10 cellular contexts compared by ENCODE assay signal in genomic region chr1:150573648-150574071, GRCh38. TPM values are rescaled to one million over a fixed set of nuclear protein-coding genes. Genes with fewer than 3 reads are reported as not detected.
DNase-seq lines count a peak whose midpoint lies in the region; ATAC-seq and TF ChIP-seq lines count a peak whose summit lies in the region.
"Not testable (repeated sequence)": the region's sequence is repeated elsewhere in the genome, so short reads cannot be mapped to it uniquely, and the experiment has no call there.
"Had no signal": no experiment of that assay in that cellular context is flagged by ENCODE, and none has a peak within 500 bp of the region (broad histone marks: within the 10 kb centered on the region; RNA-seq: fewer than 3 reads in every experiment).

No MANE protein-coding gene starts in this region.

- 95 to 97% methylated on average over 9 to 12 of the region's 13 CpGs for whole genome bisulfite sequencing in mesodermal cell (ENCODE audit: insufficient coverage in 2 of 2), 2 experiments
- 64 to 86% methylated on average over 12 to 13 of the region's 13 CpGs for WGBS in upper lobe of left lung, 2 donors

- peak overlapping the region; percentile 41 for H3K4me2 ChIP-seq in skeletal muscle satellite cell (ENCODE audit: low read length)

- H3K4me1 ChIP-seq in mesodermal cell (ENCODE audit: control insufficient read depth, insufficient read depth, low read length, poor library complexity, severe bottlenecking), result peaks cover 33% of the 10 kb centered on the region
- peaks cover 44% of the 10 kb centered on the region for H3K4me1 ChIP-seq in skeletal muscle satellite cell (ENCODE audit: control insufficient read depth, insufficient read depth, low read length)
- peaks cover 65 to 74% (median 71%) of the 10 kb centered on the region in 4 donors for H3K4me1 ChIP-seq in upper lobe of left lung

- peak overlapping the region; percentile 99 for H3K27ac ChIP-seq in brain microvascular endothelial cell
- peak overlapping the region; percentile 54 for H3K27ac ChIP-seq in mesodermal cell (ENCODE audit: low read depth, low read length, severe bottlenecking)
- peak overlapping the region; percentile 98 to 100 (median 99) for H3K27ac ChIP-seq in upper lobe of left lung

- H3K27me3 ChIP-seq in brain microvascular endothelial cell (replicated peaks); skeletal muscle satellite cell (ENCODE audit: control insufficient read depth, insufficient read depth, low read length); upper lobe of left lung: not testable (repeated sequence)

- H3K4me1 Mint-ChIP-seq in activated T-cell treated with anti-CD3 and anti-CD28 coated beads, Interleukin-2, amount 50 U/mL, for 4 hours (ENCODE audit: low read depth), result peaks cover 62% of the 10 kb centered on the region

- peak overlapping the region; percentile 34 for H3K9ac ChIP-seq in skeletal muscle satellite cell (ENCODE audit: low read depth, low read length)

- not testable (repeated sequence) for H3K27me3 Mint-ChIP-seq in activated T-cell treated with anti-CD3 and anti-CD28 coated beads, Interleukin-2, amount 50 U/mL, for 4 hours (ENCODE audit: low read depth)

- H3K4me3 ChIP-seq in GM12864 (ENCODE audit: low read depth, low read length) (peak overlapping the region; percentile 23), brain microvascular endothelial cell (ENCODE audit: low read depth, low read length) (peak overlapping the region; percentile 23), skeletal muscle satellite cell (ENCODE audit: low read length) (peak overlapping the region; percentile 5), upper lobe of left lung (peak overlapping the region in 3 of 4 donors; percentile 61 to 93 (median 83))
- not testable (repeated sequence) for H3K4me3 ChIP-seq in fibroblast of pulmonary artery (replicated peaks; ENCODE audit: low read depth, low read length); mesodermal cell (ENCODE audit: extremely low read depth, insufficient read depth, low read length, poor library complexity, severe bottlenecking)

- H3K9me3 Mint-ChIP-seq in activated T-cell treated with anti-CD3 and anti-CD28 coated beads, Interleukin-2, amount 50 U/mL, for 4 hours, result not testable (repeated sequence)

- peak; percentile 9 to 10 for ATAC-seq in activated T-cell treated with anti-CD3 and anti-CD28 coated beads, Interleukin-2, amount 50 U/mL, for 4 hours
- ATAC-seq in upper lobe of left lung (ENCODE audit: low FRiP score in 2 of 2), result not testable (repeated sequence)

- not testable (repeated sequence) for DNase-seq in GM12864 (ENCODE audit: low read depth); activated T-cell treated with anti-CD3 and anti-CD28 coated beads, Interleukin-2, amount 50 U/mL, for 4 hours; brain microvascular endothelial cell; upper lobe of left lung
- DNase-seq in RKO (ENCODE audit: low spot score) (peak; percentile 74), fibroblast of pulmonary artery (ENCODE audit: low read depth) (peak; percentile 36)

- H3K36me3 Mint-ChIP-seq in activated T-cell treated with anti-CD3 and anti-CD28 coated beads, Interleukin-2, amount 50 U/mL, for 4 hours (ENCODE audit: insufficient read depth), result peaks cover 71% of the 10 kb centered on the region

- peaks cover 74% of the 10 kb centered on the region for H3K36me3 ChIP-seq in brain microvascular endothelial cell (replicated peaks)
- H3K36me3 ChIP-seq in mesodermal cell (ENCODE audit: control insufficient read depth, insufficient read depth, low read length), result peaks cover 76% of the 10 kb centered on the region
- peaks cover 70% of the 10 kb centered on the region for H3K36me3 ChIP-seq in skeletal muscle satellite cell (ENCODE audit: insufficient read depth, low read length)
- peaks cover 35 to 83% (median 57%) of the 10 kb centered on the region in 4 donors for H3K36me3 ChIP-seq in upper lobe of left lung

- not testable (repeated sequence) for TF ChIP-seq CTCF in GM12864 (IDR thresholded peaks at IDR 0.05; ENCODE audit: low read depth, low read length, missing control alignments); brain microvascular endothelial cell (IDR thresholded peaks at IDR 0.05; ENCODE audit: low read depth, low read length, missing control alignments); fibroblast of pulmonary artery (IDR thresholded peaks at IDR 0.05; ENCODE audit: low read length, missing control alignments); upper lobe of left lung (IDR thresholded peaks at IDR 0.05)

- TF ChIP-seq EP300 in upper lobe of left lung (IDR thresholded peaks at IDR 0.05), result not testable (repeated sequence)

- H3K9me3 ChIP-seq in mesodermal cell (ENCODE audit: control insufficient read depth, low read length); skeletal muscle satellite cell (replicated peaks; ENCODE audit: low read length); upper lobe of left lung: not testable (repeated sequence)

- peak overlapping the region; percentile 97 for H3K4me3 Mint-ChIP-seq in activated T-cell treated with anti-CD3 and anti-CD28 coated beads, Interleukin-2, amount 50 U/mL, for 4 hours

- in situ Hi-C loops in brain microvascular endothelial cell (cut with HindIII; ENCODE audit: low pct_ligation_motif_present, low sequenced_read_pairs), result not testable (repeated sequence)

- peak in 2 of 4 donors; percentile 22 to 36 for TF ChIP-seq POLR2A in upper lobe of left lung (IDR thresholded peaks at IDR 0.05)

RNA-seq across cellular contexts. Expression of gene MCL1, which starts 5.8 kb away (rescaled TPM):
- total RNA-seq in activated T-cell treated with anti-CD3 and anti-CD28 coated beads, Interleukin-2, amount 50 U/mL, for 4 hours, result 100 to 1,000 TPM; 228 to 237 (median 236) TPM
- polyA plus RNA-seq in mesodermal cell (2013, experiment 1 of 2), result 150 TPM
- polyA plus RNA-seq in mesodermal cell (2013, experiment 2 of 2), result 143 TPM
- 285 and 293 TPM in 2 replicates for total RNA-seq in skeletal muscle satellite cell (2012; rRNA removed)
- total RNA-seq in upper lobe of left lung, result 100 to 1,000 TPM; 188 to 580 (median 425) TPM

RNA-seq across cellular contexts. Expression of gene ADAMTSL4, which starts 24.5 kb away (rescaled TPM):
- total RNA-seq in activated T-cell treated with anti-CD3 and anti-CD28 coated beads, Interleukin-2, amount 50 U/mL, for 4 hours, result under 1 TPM; 0.19 to 0.34 (median 0.33) TPM
- polyA plus RNA-seq in mesodermal cell (2013, experiment 1 of 2), result 6.7 TPM
- polyA plus RNA-seq in mesodermal cell (2013, experiment 2 of 2), result 7.2 TPM
- total RNA-seq in skeletal muscle satellite cell (2012; rRNA removed), result 12.9 and 14.6 TPM in 2 replicates
- 100 to 1,000 TPM in 4 of 6 donors, 10 to 100 TPM in 2; 40.3 to 169 (median 139) TPM for total RNA-seq in upper lobe of left lung
- total RNA-seq: HT-29 had no signal

RNA-seq across cellular contexts. Expression of gene ENSA, which starts 55.8 kb away (rescaled TPM):
- 100 to 1,000 TPM; 221 to 224 (median 223) TPM for total RNA-seq in activated T-cell treated with anti-CD3 and anti-CD28 coated beads, Interleukin-2, amount 50 U/mL, for 4 hours
- 98.5 TPM for polyA plus RNA-seq in mesodermal cell (2013, experiment 1 of 2)
- 102 TPM for polyA plus RNA-seq in mesodermal cell (2013, experiment 2 of 2)
- total RNA-seq in skeletal muscle satellite cell (2012; rRNA removed), result 71.9 and 79.3 TPM in 2 replicates
- 100 to 1,000 TPM; 141 to 271 (median 212) TPM for total RNA-seq in upper lobe of left lung

RNA-seq across cellular contexts. Expression of gene FALEC, which starts 58.1 kb away (rescaled TPM):
- under 1 TPM in 1 of 3 donors, not detected in 2; 0.40 TPM for total RNA-seq in activated T-cell treated with anti-CD3 and anti-CD28 coated beads, Interleukin-2, amount 50 U/mL, for 4 hours
- not detected for polyA plus RNA-seq in mesodermal cell (2013, experiment 1 of 2)
- not detected for polyA plus RNA-seq in mesodermal cell (2013, experiment 2 of 2)
- total RNA-seq in skeletal muscle satellite cell (2012; rRNA removed), result not detected in 2 replicates
- 1 to 10 TPM in 1 of 6 donors, not detected in 5; 4.2 TPM for total RNA-seq in upper lobe of left lung
- total RNA-seq: HT-29, omental fat pad had no signal

Comparison
In these comparisons a context has a peak if more than half of its experiments do, and no peak if none do; other contexts are left out.
1. RNA of gene ADAMTSL4, which starts 24.5 kb away (total RNA-seq): 40.3 to 169 TPM in upper lobe of left lung; 0.19 to 0.34 TPM in activated T-cell treated with anti-CD3 and anti-CD28 coated beads, Interleukin-2, amount 50 U/mL, for 4 hours; every median in the first group is over 10 times any median in the second.
2. Peak in every context shown above with its lines, with median percentiles within 50 percentile points of each other: H3K27ac ChIP-seq.